19 cellular contexts compared by ENCODE assay signal in the genomic region with DNA sequence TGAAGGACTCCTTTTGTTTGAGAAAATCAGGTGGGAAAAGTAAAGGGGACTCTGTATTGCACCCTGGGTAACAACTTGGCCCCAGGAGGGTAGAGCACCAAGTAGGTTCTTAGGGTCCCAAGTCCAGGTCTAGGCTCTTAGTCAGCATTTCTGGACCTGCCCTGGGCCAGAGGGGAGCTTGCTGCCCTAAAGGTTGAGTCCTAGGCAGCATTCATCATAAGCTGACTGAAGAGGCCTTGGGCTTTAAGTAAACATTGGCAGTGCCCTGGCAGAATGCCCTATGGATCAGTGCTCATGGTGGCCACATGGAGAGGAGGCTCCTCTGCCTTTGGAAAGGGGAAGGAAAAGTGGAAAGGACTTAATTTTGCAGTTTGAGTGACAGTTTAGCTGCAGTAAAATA.
"Had no signal": no experiment of that assay in that cellular context is flagged by ENCODE, and none has a peak within 500 bp of the region (broad histone marks: within the 10 kb centered on the region; RNA-seq: fewer than 3 reads in every experiment).

No MANE protein-coding gene starts in this region.

- H3K36me3 Mint-ChIP-seq: stimulated activated effector memory CD8-positive, alpha-beta T cell treated with anti-CD3 and anti-CD28 coated beads, Interleukin-12 subunit alpha, Interleukin-12 subunit beta, amount 100 ng/mL, for 72 hours had no signal

- H3K27me3 ChIP-seq: esophagus muscularis mucosa, gastrocnemius medialis, heart right ventricle, neutrophil, right atrium auricular region, testis, transverse colon had no signal

- H3K27ac ChIP-seq: epithelial cell of prostate, esophagus muscularis mucosa, gastrocnemius medialis, heart right ventricle, neutrophil, right atrium auricular region, testis, transverse colon had no signal

- H3K4me1 ChIP-seq: esophagus muscularis mucosa, gastrocnemius medialis, heart right ventricle, right atrium auricular region, testis, transverse colon had no signal

- H3K9me3 ChIP-seq: gastrocnemius medialis, neutrophil, testis, transverse colon had no signal

- H3K36me3 ChIP-seq: esophagus muscularis mucosa, gastrocnemius medialis, heart right ventricle, neutrophil, right atrium auricular region, transverse colon had no signal

- H3K4me3 Mint-ChIP-seq: dendritic cell treated with granulocyte-macrophage colony-stimulating factor and Interleukin-4, amounts not matched to agents 40 ng/mL and 50 ng/mL, for 4 days; effector memory CD8-positive, alpha-beta T cell; naive thymus-derived CD8-positive, alpha-beta T cell; stimulated activated effector memory CD8-positive, alpha-beta T cell treated with anti-CD3 and anti-CD28 coated beads, Interleukin-12 subunit alpha, Interleukin-12 subunit beta, amount 100 ng/mL, for 72 hours; stimulated activated naive CD8-positive, alpha-beta T cell treated with anti-CD3 and anti-CD28 coated beads, Interleukin-15, amount 100 ng/mL, for 72 hours had no signal

- ATAC-seq: effector memory CD8-positive, alpha-beta T cell; gastrocnemius medialis; naive thymus-derived CD8-positive, alpha-beta T cell; stimulated activated naive CD8-positive, alpha-beta T cell treated with anti-CD3 and anti-CD28 coated beads, Interleukin-15, amount 100 ng/mL, for 72 hours had no signal

- H3K4me3 ChIP-seq: esophagus muscularis mucosa, gastrocnemius medialis, heart right ventricle, right atrium auricular region, smooth muscle cell, testis, transverse colon had no signal

- H3K27ac Mint-ChIP-seq: dendritic cell treated with granulocyte-macrophage colony-stimulating factor and Interleukin-4, amounts not matched to agents 40 ng/mL and 50 ng/mL, for 4 days; effector memory CD8-positive, alpha-beta T cell; naive thymus-derived CD8-positive, alpha-beta T cell; stimulated activated effector memory CD8-positive, alpha-beta T cell treated with anti-CD3 and anti-CD28 coated beads, Interleukin-12 subunit alpha, Interleukin-12 subunit beta, amount 100 ng/mL, for 72 hours had no signal

- H3K27me3 Mint-ChIP-seq: dendritic cell treated with granulocyte-macrophage colony-stimulating factor and Interleukin-4, amounts not matched to agents 40 ng/mL and 50 ng/mL, for 4 days had no signal

- DNase-seq: cerebellar nuclear complex; effector memory CD8-positive, alpha-beta T cell; gastrocnemius medialis; heart right ventricle; mammary epithelial cell; naive thymus-derived CD8-positive, alpha-beta T cell; posterior cingulate gyrus; stimulated activated CD4-positive, alpha-beta T cell treated with anti-CD3 and anti-CD28 coated beads, Interleukin-4, amount 100 ng/mL, for 1 hour; stimulated activated CD8-positive, alpha-beta memory T cell treated with anti-CD3 and anti-CD28 coated beads, Interleukin-4, amount 100 ng/mL, for 48 hours; stimulated activated naive CD8-positive, alpha-beta T cell treated with anti-CD3 and anti-CD28 coated beads, Interleukin-15, amount 100 ng/mL, for 72 hours; testis; transverse colon had no signal

- H3K4me1 Mint-ChIP-seq: naive thymus-derived CD8-positive, alpha-beta T cell; stimulated activated effector memory CD8-positive, alpha-beta T cell treated with anti-CD3 and anti-CD28 coated beads, Interleukin-12 subunit alpha, Interleukin-12 subunit beta, amount 100 ng/mL, for 72 hours; stimulated activated naive CD8-positive, alpha-beta T cell treated with anti-CD3 and anti-CD28 coated beads, Interleukin-15, amount 100 ng/mL, for 72 hours had no signal
